Comparison of ENCODE assay signal across 8 cellular contexts in genomic region chr10:14571866-14572507, GRCh38.
DNase-seq lines count a peak whose midpoint lies in the region; ATAC-seq and TF ChIP-seq lines count a peak whose summit lies in the region.

No MANE protein-coding gene starts in this region.

- peak; percentile 75 to 82 (median 78) for ATAC-seq in T-cell (replicated peaks in 1 of 4)
- ATAC-seq in naive B cell (ENCODE audit: low read depth in 2 of 2): peak; percentile 77
- no peak for ATAC-seq in GM21576 (IDR thresholded peaks at IDR 0.05; ENCODE audit: unreplicated experiment)

- peaks cover 39% of the 10 kb centered on the region for H3K36me3 Mint-ChIP-seq in T-cell
- peaks cover 9 to 23% of the 10 kb centered on the region in 2 donors for H3K36me3 Mint-ChIP-seq in naive B cell

- DNase-seq in COLO829 (ENCODE audit: low spot score) (peak; percentile 15), T-cell (peak; percentile 45 to 91 (median 68)), naive B cell (no peak), GM19240 (ENCODE audit: insufficient read length, low spot score) (no peak), iPS-NIHi7 (ENCODE audit: extremely low spot score) (no peak)
- DNase-seq in central memory CD4-positive, alpha-beta T cell: peak; percentile 89

- H3K4me1 Mint-ChIP-seq in T-cell (peaks cover 82 to 93% (median 93%) of the 10 kb centered on the region in 3 donors), naive B cell (peaks cover 65 to 95% (median 68%) of the 10 kb centered on the region in 3 donors)

- H3K27me3 Mint-ChIP-seq in T-cell (no peaks in the 10 kb centered on the region), naive B cell (no peaks in the 10 kb centered on the region)

- H3K4me3 Mint-ChIP-seq in T-cell: peak overlapping the region; percentile 85 to 91 (median 90)
- peak overlapping the region; percentile 35 to 79 (median 64) for H3K4me3 Mint-ChIP-seq in naive B cell

- CTCF ChIA-PET in HEK293 (lab: Yijun Ruan, JAX) (interaction anchor here (0.6 kb wide), 1 partner anchor 400 kb away, joined by 5 read pairs; no protein-coding TSS in a partner anchor), T-cell (lab: Charles Lee) (interaction anchor here in 1 of 2 donors (1.3 kb wide), 1 partner anchor 11 kb away, joined by 5 read pairs; no protein-coding TSS in a partner anchor)

- H3K4me1 ChIP-seq in HEK293 (ENCODE audit: control insufficient read depth, insufficient read depth, low read length): peaks cover 20% of the 10 kb centered on the region

- POLR2A ChIA-PET in HEK293 (lab: Yijun Ruan, JAX) (no interaction called here), T-cell (lab: Charles Lee) (interaction anchor here (0.6 to 6.2 kb wide), 9 partner anchors 9 to 31 kb away, joined by 4 to 64 read pairs (median 10); no protein-coding TSS in a partner anchor)

- H3K9me3 Mint-ChIP-seq in T-cell (no peaks in the 10 kb centered on the region), naive B cell (no peaks in the 10 kb centered on the region)

- peak overlapping the region; percentile 99 to 100 for H3K27ac Mint-ChIP-seq in T-cell
- peak overlapping the region; percentile 75 to 94 (median 90) for H3K27ac Mint-ChIP-seq in naive B cell

- peaks cover 0 to 4% of the 10 kb centered on the region in 2 experiments; a peak in 2 of 3 replicates for H3K36me3 ChIP-seq in HEK293 (ENCODE audit: control insufficient read depth in 2 of 2, insufficient read depth in 1 of 2, low read length in 2 of 2)

- H3K9me3 ChIP-seq in HEK293 (ENCODE audit: control insufficient read depth, insufficient read depth, low read depth, low read length): no peaks in the 10 kb centered on the region

- no peak for TF ChIP-seq CTCF in HEK293 (tag by site-specific recombination; IDR thresholded peaks at IDR 0.05)

- H3K4me3 ChIP-seq in HEK293 (ENCODE audit: low read depth, low read length): no peak overlapping the region

- no peak overlapping the region for H3K27ac ChIP-seq in HEK293 (ENCODE audit: extremely low read depth, low read depth, low read length)

TF ChIP-seq in HEK293, 187 proteins besides CTCF, POLR2A, EP300 and RAD21:
- TF ChIP-seq ZNF214 (tag by site-specific recombination; IDR thresholded peaks at IDR 0.05; ENCODE audit: borderline replicate concordance) (no peak), KLF1 (tag by site-specific recombination; IDR thresholded peaks at IDR 0.05) (no peak), ZNF629 (tag by site-specific recombination; IDR thresholded peaks at IDR 0.05) (peak; percentile 27; the same call in 1 of the 2 replicates), ZBTB17 (tag by site-specific recombination; IDR thresholded peaks at IDR 0.05) (0 out of 2 replicates have a peak, but pooled peaks have one; percentile 30), ZNF600 (tag by site-specific recombination; IDR thresholded peaks at IDR 0.05) (peak; percentile 96), ZNF2 (tag by site-specific recombination; IDR thresholded peaks at IDR 0.05) (0 out of 2 replicates have a peak, but pooled peaks have one; percentile 36), OSR2 (tag by site-specific recombination; IDR thresholded peaks at IDR 0.05) (peak; percentile 88)
- TF ChIP-seq, protein P1, sequence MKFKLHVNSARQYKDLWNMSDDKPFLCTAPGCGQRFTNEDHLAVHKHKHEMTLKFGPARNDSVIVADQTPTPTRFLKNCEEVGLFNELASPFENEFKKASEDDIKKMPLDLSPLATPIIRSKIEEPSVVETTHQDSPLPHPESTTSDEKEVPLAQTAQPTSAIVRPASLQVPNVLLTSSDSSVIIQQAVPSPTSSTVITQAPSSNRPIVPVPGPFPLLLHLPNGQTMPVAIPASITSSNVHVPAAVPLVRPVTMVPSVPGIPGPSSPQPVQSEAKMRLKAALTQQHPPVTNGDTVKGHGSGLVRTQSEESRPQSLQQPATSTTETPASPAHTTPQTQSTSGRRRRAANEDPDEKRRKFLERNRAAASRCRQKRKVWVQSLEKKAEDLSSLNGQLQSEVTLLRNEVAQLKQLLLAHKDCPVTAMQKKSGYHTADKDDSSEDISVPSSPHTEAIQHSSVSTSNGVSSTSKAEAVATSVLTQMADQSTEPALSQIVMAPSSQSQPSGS (tag by site-specific recombination; IDR thresholded peaks at IDR 0.05; ENCODE audit: low read depth): peak; percentile 85

Comparison
In these comparisons a context has a peak if more than half of its experiments do, and no peak if none do; other contexts are left out.
1. DNase-seq: peak in COLO829 (single experiment), T-cell (34 of 34) and central memory CD4-positive, alpha-beta T cell (single experiment); none in naive B cell (single experiment), GM19240 (single experiment) and iPS-NIHi7 (single experiment).